1 cellular context compared by ENCODE assay signal in the genomic region with DNA sequence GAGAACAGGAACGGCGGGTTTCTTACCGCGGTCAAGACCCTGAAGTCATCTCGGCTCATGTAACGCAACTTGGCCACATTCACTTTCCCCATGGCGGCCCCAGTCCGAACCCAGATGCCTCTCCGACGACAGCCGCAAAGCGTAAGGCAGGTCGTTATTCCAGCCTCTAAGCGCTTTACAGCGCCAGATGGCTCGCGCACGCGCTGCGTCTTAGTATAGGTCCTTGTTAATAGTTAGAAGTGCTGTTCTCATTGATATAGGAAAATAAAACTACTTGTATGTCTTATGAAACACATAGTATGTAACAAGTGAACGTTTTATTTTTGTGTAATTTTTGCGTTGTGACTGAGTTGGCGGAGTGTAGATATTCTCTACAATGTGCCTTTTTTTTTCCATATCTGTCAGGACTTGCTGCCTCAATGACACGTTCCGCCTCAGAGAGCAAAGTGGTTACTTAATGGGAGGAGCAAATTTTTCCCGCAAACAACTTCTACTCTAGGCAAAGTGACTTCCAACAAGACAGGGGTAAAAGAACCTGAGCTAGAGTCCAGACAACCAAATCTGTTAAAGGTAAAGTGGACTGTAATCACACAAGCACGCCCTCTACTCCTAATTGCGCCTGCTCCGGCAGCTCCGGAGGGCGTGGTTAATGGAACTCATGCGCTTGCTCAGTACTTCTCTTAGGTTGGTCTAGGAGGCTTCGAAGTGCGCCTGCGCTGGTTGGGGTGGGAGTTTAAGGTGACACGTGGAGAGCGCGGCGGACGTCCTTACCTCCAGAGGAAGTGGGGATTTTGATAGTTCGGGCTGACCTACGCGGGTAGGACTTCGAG.
A peak's percentile ranks its signal among the peaks of the same experiment; 100 is the strongest.
TF ChIP-seq lines count a peak whose summit lies in the region.

A gene (minus strand): TSS at position 148 of the 830 bp plus-strand sequence. CDS start 56 bp downstream, at position 92.

TF ChIP-seq in HepG2, 621 proteins besides CTCF, POLR2A, EP300 and RAD21 (continued from another document and continues in another):
- TF ChIP-seq, protein P1, sequence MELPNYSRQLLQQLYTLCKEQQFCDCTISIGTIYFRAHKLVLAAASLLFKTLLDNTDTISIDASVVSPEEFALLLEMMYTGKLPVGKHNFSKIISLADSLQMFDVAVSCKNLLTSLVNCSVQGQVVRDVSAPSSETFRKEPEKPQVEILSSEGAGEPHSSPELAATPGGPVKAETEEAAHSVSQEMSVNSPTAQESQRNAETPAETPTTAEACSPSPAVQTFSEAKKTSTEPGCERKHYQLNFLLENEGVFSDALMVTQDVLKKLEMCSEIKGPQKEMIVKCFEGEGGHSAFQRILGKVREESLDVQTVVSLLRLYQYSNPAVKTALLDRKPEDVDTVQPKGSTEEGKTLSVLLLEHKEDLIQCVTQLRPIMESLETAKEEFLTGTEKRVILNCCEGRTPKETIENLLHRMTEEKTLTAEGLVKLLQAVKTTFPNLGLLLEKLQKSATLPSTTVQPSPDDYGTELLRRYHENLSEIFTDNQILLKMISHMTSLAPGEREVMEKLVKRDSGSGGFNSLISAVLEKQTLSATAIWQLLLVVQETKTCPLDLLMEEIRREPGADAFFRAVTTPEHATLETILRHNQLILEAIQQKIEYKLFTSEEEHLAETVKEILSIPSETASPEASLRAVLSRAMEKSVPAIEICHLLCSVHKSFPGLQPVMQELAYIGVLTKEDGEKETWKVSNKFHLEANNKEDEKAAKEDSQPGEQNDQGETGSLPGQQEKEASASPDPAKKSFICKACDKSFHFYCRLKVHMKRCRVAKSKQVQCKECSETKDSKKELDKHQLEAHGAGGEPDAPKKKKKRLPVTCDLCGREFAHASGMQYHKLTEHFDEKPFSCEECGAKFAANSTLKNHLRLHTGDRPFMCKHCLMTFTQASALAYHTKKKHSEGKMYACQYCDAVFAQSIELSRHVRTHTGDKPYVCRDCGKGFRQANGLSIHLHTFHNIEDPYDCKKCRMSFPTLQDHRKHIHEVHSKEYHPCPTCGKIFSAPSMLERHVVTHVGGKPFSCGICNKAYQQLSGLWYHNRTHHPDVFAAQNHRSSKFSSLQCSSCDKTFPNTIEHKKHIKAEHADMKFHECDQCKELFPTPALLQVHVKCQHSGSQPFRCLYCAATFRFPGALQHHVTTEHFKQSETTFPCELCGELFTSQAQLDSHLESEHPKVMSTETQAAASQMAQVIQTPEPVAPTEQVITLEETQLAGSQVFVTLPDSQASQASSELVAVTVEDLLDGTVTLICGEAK (IDR thresholded peaks at IDR 0.05), result no peak
- TF ChIP-seq, protein P1 (CRISPR knock-in tag; IDR thresholded peaks at IDR 0.05), result peak; percentile 54; the same call in 1 of the 2 replicates
- no peak for TF ChIP-seq PCBP2 (optimal IDR thresholded peaks at IDR 0.05; ENCODE audit: low read depth, low read length, poor library complexity, severe bottlenecking)
- TF ChIP-seq MTF2 (CRISPR knock-in tag; IDR thresholded peaks at IDR 0.05; ENCODE audit: borderline replicate concordance), result no peak
- peak; percentile 52; the same call in 1 of the 2 replicates for TF ChIP-seq REPIN1 (CRISPR knock-in tag; IDR thresholded peaks at IDR 0.05; ENCODE audit: borderline replicate concordance, low read depth)
- peak; percentile 68 for TF ChIP-seq SPEN (CRISPR knock-in tag; IDR thresholded peaks at IDR 0.05; ENCODE audit: low read depth)
- TF ChIP-seq CCDC6 (CRISPR knock-in tag; IDR thresholded peaks at IDR 0.05), result no peak; the same call in 1 of the 2 replicates
- TF ChIP-seq ASH2L (IDR thresholded peaks at IDR 0.05; ENCODE audit: insufficient read length, low read depth, low read length), result peak; percentile 91
- TF ChIP-seq ETV6 (CRISPR knock-in tag; conservative IDR thresholded peaks at IDR 0.05), result 0 out of 2 replicates have a peak, but pooled peaks have one; percentile 46
- TF ChIP-seq ZBTB38 (CRISPR knock-in tag; IDR thresholded peaks at IDR 0.05), result peak; percentile 68; the same call in 1 of the 2 replicates
- TF ChIP-seq NBN (conservative IDR thresholded peaks at IDR 0.05), result no peak
- TF ChIP-seq, protein P2, sequence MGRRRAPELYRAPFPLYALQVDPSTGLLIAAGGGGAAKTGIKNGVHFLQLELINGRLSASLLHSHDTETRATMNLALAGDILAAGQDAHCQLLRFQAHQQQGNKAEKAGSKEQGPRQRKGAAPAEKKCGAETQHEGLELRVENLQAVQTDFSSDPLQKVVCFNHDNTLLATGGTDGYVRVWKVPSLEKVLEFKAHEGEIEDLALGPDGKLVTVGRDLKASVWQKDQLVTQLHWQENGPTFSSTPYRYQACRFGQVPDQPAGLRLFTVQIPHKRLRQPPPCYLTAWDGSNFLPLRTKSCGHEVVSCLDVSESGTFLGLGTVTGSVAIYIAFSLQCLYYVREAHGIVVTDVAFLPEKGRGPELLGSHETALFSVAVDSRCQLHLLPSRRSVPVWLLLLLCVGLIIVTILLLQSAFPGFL (CRISPR knock-in tag; IDR thresholded peaks at IDR 0.05), result no peak
- TF ChIP-seq SMYD3 (CRISPR knock-in tag; IDR thresholded peaks at IDR 0.05), result no peak; the same call in 1 of the 2 replicates
- peak; percentile 89; the same call in 1 of the 3 replicates for TF ChIP-seq MXI1 (IDR thresholded peaks at IDR 0.05; ENCODE audit: borderline replicate concordance, low read depth, low read length)
- TF ChIP-seq ZSCAN9 (CRISPR knock-in tag; IDR thresholded peaks at IDR 0.05; ENCODE audit: borderline replicate concordance), result peak; percentile 93
- TF ChIP-seq ZNF17 (CRISPR knock-in tag; IDR thresholded peaks at IDR 0.05), result no peak
- TF ChIP-seq FOXK2 (IDR thresholded peaks at IDR 0.05), result peak; percentile 19; the same call in 1 of the 2 replicates
- TF ChIP-seq YEATS2 (CRISPR knock-in tag; IDR thresholded peaks at IDR 0.05; ENCODE audit: borderline replicate concordance), result peak; percentile 78
- TF ChIP-seq, protein P3, sequence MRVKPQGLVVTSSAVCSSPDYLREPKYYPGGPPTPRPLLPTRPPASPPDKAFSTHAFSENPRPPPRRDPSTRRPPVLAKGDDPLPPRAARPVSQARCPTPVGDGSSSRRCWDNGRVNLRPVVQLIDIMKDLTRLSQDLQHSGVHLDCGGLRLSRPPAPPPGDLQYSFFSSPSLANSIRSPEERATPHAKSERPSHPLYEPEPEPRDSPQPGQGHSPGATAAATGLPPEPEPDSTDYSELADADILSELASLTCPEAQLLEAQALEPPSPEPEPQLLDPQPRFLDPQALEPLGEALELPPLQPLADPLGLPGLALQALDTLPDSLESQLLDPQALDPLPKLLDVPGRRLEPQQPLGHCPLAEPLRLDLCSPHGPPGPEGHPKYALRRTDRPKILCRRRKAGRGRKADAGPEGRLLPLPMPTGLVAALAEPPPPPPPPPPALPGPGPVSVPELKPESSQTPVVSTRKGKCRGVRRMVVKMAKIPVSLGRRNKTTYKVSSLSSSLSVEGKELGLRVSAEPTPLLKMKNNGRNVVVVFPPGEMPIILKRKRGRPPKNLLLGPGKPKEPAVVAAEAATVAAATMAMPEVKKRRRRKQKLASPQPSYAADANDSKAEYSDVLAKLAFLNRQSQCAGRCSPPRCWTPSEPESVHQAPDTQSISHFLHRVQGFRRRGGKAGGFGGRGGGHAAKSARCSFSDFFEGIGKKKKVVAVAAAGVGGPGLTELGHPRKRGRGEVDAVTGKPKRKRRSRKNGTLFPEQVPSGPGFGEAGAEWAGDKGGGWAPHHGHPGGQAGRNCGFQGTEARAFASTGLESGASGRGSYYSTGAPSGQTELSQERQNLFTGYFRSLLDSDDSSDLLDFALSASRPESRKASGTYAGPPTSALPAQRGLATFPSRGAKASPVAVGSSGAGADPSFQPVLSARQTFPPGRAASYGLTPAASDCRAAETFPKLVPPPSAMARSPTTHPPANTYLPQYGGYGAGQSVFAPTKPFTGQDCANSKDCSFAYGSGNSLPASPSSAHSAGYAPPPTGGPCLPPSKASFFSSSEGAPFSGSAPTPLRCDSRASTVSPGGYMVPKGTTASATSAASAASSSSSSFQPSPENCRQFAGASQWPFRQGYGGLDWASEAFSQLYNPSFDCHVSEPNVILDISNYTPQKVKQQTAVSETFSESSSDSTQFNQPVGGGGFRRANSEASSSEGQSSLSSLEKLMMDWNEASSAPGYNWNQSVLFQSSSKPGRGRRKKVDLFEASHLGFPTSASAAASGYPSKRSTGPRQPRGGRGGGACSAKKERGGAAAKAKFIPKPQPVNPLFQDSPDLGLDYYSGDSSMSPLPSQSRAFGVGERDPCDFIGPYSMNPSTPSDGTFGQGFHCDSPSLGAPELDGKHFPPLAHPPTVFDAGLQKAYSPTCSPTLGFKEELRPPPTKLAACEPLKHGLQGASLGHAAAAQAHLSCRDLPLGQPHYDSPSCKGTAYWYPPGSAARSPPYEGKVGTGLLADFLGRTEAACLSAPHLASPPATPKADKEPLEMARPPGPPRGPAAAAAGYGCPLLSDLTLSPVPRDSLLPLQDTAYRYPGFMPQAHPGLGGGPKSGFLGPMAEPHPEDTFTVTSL (CRISPR knock-in tag; IDR thresholded peaks at IDR 0.05; ENCODE audit: borderline replicate concordance), result no peak
- TF ChIP-seq HOXD1 (CRISPR knock-in tag; IDR thresholded peaks at IDR 0.05), result 0 out of 2 replicates have a peak, but pooled peaks have one; percentile 17
- no peak for TF ChIP-seq EEA1 (CRISPR knock-in tag; IDR thresholded peaks at IDR 0.05; ENCODE audit: borderline replicate concordance)
- no peak; the same call in 1 of the 2 replicates for TF ChIP-seq ZNF782 (CRISPR knock-in tag; IDR thresholded peaks at IDR 0.05; ENCODE audit: borderline replicate concordance)
- TF ChIP-seq, protein P4, sequence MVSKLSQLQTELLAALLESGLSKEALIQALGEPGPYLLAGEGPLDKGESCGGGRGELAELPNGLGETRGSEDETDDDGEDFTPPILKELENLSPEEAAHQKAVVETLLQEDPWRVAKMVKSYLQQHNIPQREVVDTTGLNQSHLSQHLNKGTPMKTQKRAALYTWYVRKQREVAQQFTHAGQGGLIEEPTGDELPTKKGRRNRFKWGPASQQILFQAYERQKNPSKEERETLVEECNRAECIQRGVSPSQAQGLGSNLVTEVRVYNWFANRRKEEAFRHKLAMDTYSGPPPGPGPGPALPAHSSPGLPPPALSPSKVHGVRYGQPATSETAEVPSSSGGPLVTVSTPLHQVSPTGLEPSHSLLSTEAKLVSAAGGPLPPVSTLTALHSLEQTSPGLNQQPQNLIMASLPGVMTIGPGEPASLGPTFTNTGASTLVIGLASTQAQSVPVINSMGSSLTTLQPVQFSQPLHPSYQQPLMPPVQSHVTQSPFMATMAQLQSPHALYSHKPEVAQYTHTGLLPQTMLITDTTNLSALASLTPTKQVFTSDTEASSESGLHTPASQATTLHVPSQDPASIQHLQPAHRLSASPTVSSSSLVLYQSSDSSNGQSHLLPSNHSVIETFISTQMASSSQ (IDR thresholded peaks at IDR 0.05; ENCODE audit: low read depth), result no peak
- TF ChIP-seq, protein P4 (CRISPR knock-in tag; IDR thresholded peaks at IDR 0.05; ENCODE audit: borderline replicate concordance), result no peak
- no peak for TF ChIP-seq MZF1 (CRISPR knock-in tag; IDR thresholded peaks at IDR 0.05; ENCODE audit: borderline replicate concordance)
- no peak for TF ChIP-seq CBX2 (IDR thresholded peaks at IDR 0.05; ENCODE audit: low read depth, low read length)
- no peak for TF ChIP-seq CBX2 (CRISPR knock-in tag; IDR thresholded peaks at IDR 0.05; ENCODE audit: low read depth)
